ENCODE assay signal across 8 cellular contexts in genomic region chr10:75187961-75188426, GRCh38. TPM values are rescaled to one million over a fixed set of nuclear protein-coding genes. Genes with fewer than 3 reads are reported as not detected.
DNase-seq lines count a peak whose midpoint lies in the region; TF ChIP-seq lines count a peak whose summit lies in the region.

No MANE protein-coding gene starts in this region.

- no peaks in the 10 kb centered on the region for H3K9me2 ChIP-seq in Loucy (replicated peaks; ENCODE audit: low read depth, low read length)

- peak; percentile 30 for DNase-seq in SKM-1 treated with dmso at 0.1 percent for 144 hours (lab: John Stamatoyannopoulos, UW; ENCODE audit: unreplicated experiment)
- no peak for DNase-seq in SKM-1 (lab: John Stamatoyannopoulos, UW; ENCODE audit: unreplicated experiment)
- peak; percentile 60 for DNase-seq in WERI-Rb-1
- peak; percentile 75 for DNase-seq in mammary epithelial cell
- peak; percentile 77 for DNase-seq in islet precursor cell
- DNase-seq in stimulated activated CD4-positive, alpha-beta T cell treated with anti-CD3 and anti-CD28 coated beads, Interleukin-4, amount 100 ng/mL, for 48 hours (ENCODE audit: low read depth in 2 of 2), result peak; percentile 36 to 38
- DNase-seq in NCI-H446 treated with DMSO at 0.1 percent for 48 hours (lab: John Stamatoyannopoulos, UW), result no peak

- H3K27ac ChIP-seq in WERI-Rb-1, result no peak overlapping the region; the same call in 1 of the 2 replicates
- no peak overlapping the region for H3K27ac ChIP-seq in mammary epithelial cell (ENCODE audit: insufficient read depth, low read depth, low read length)

- BruUV-seq in mammary epithelial cell (replicated peaks; lab: Mats Ljungman, UMichigan), result no TSS peak

- 0 out of 2 replicates have a peak overlapping the region, but pooled peaks have one; percentile 37 for H2AFZ ChIP-seq in Loucy (ENCODE audit: low read length)
- peak overlapping the region; percentile 56 for H2AFZ ChIP-seq in mammary epithelial cell (ENCODE audit: low read depth, low read length)

- no peaks in the 10 kb centered on the region for H3K79me2 ChIP-seq in Loucy (ENCODE audit: insufficient read depth, low read length)
- no peaks in the 10 kb centered on the region for H3K79me2 ChIP-seq in mammary epithelial cell (ENCODE audit: insufficient read depth, low read length)

- no peaks in the 10 kb centered on the region for H3K36me3 ChIP-seq in Loucy (ENCODE audit: insufficient read depth, low read length)
- no peaks in the 10 kb centered on the region; the same call in 1 of the 2 replicates for H3K36me3 ChIP-seq in WERI-Rb-1
- H3K36me3 ChIP-seq in mammary epithelial cell (ENCODE audit: insufficient read depth, low read length), result no peaks in the 10 kb centered on the region

- in situ Hi-C loops in mammary epithelial cell (cut with MboI; ENCODE audit: low sequenced_read_pairs in 2 of 2), result loop anchor here (5.0 kb wide), 2 partner anchors 39 to 44 kb away; no protein-coding TSS in a partner anchor

- CTCF ChIA-PET in mammary epithelial cell (lab: Charles Lee; ENCODE audit: low non-redundant PET), result interaction anchor here (0.6 to 1.6 kb wide), 4 partner anchors 22 to 48 kb away, joined by 4 to 10 read pairs (median 6); partner anchors contain the start of genes COMTD1 and VDAC2

- H3K4me2 ChIP-seq in Loucy (ENCODE audit: low read depth, low read length, poor library complexity, severe bottlenecking) (no peak overlapping the region), mammary epithelial cell (ENCODE audit: insufficient read depth, low read depth, low read length) (peak overlapping the region; percentile 13)

- 45% methylated on average over 2 of the region's 3 CpGs for WGBS in mammary epithelial cell (ENCODE audit: low coverage, missing lambda C conversion rate)

- H3F3A ChIP-seq in Loucy (ENCODE audit: low read depth), result no peaks in the 10 kb centered on the region

- H3K9ac ChIP-seq in Loucy (ENCODE audit: low read depth, low read length, poor library complexity, severe bottlenecking), result no peak overlapping the region
- H3K9ac ChIP-seq in mammary epithelial cell (ENCODE audit: insufficient read depth, low read length), result no peak overlapping the region

- no peaks in the 10 kb centered on the region for H3K4me1 ChIP-seq in Loucy (ENCODE audit: insufficient read depth, low read length, poor library complexity, severe bottlenecking)
- peaks cover 13% of the 10 kb centered on the region for H3K4me1 ChIP-seq in mammary epithelial cell (ENCODE audit: insufficient read depth, low read length)

- H3K27me3 ChIP-seq in Loucy (ENCODE audit: insufficient read depth, low read length, poor library complexity, severe bottlenecking), result no peaks in the 10 kb centered on the region
- H3K27me3 ChIP-seq in WERI-Rb-1 (ENCODE audit: insufficient read depth, low read depth, severe bottlenecking), result no peaks in the 10 kb centered on the region
- H3K27me3 ChIP-seq in mammary epithelial cell (ENCODE audit: insufficient read depth, low read length), result no peaks in the 10 kb centered on the region

- H3K9me3 ChIP-seq in Loucy (ENCODE audit: insufficient read depth, low read depth, low read length) (no peaks in the 10 kb centered on the region), WERI-Rb-1 (ENCODE audit: severe bottlenecking) (no peaks in the 10 kb centered on the region), mammary epithelial cell (replicated peaks; ENCODE audit: insufficient read depth, low read length) (no peaks in the 10 kb centered on the region)

- dilution Hi-C loops in mammary epithelial cell (cut with HindIII; ENCODE audit: low sequenced_read_pairs), result no loop called here

- intact Hi-C loops in mammary epithelial cell (cut with micrococcal nuclease), result loop anchor here (1.0 to 5.0 kb wide), 4 partner anchors 20 to 76 kb away; partner anchors contain the start of gene SAMD8

- H4K20me1 ChIP-seq in Loucy (ENCODE audit: insufficient read depth, low read length, poor library complexity, severe bottlenecking), result no peaks in the 10 kb centered on the region
- no peaks in the 10 kb centered on the region for H4K20me1 ChIP-seq in mammary epithelial cell (ENCODE audit: insufficient read depth, low read length)

- H3K4me3 ChIP-seq in Loucy (ENCODE audit: low read length, poor library complexity, severe bottlenecking), result no peak overlapping the region
- no peak overlapping the region for H3K4me3 ChIP-seq in WERI-Rb-1 (ENCODE audit: low read depth, low read length)
- H3K4me3 ChIP-seq in mammary epithelial cell (replicated peaks in 1 of 3; ENCODE audit: insufficient read depth in 1 of 3, low read depth in 2 of 3, low read length in 3 of 3), result no peak overlapping the region

- TF ChIP-seq CTCF in Loucy (conservative IDR thresholded peaks at IDR 0.05; ENCODE audit: low read length) (peak; percentile 85), WERI-Rb-1 (IDR thresholded peaks at IDR 0.05; ENCODE audit: low read depth, low read length) (peak; percentile 83), mammary epithelial cell (conservative IDR thresholded peaks at IDR 0.05 in 1 of 2, IDR thresholded peaks at IDR 0.05 in 1 of 2; ENCODE audit: extremely low read depth in 1 of 2, insufficient read depth in 1 of 2, low read depth in 1 of 2, low read length in 2 of 2) (peak; percentile 83 to 92)

RNA-seq across cellular contexts. Expression of gene VDAC2, which starts 22.6 kb away (rescaled TPM):
- total RNA-seq in mammary epithelial cell, result 100 to 1,000 TPM; 230 to 262 TPM
- 150 TPM for polyA plus RNA-seq in mammary epithelial cell
- polyA minus RNA-seq in mammary epithelial cell, result 119 TPM

RNA-seq across cellular contexts. Expression of gene COMTD1, which starts 47.8 kb away (rescaled TPM):
- total RNA-seq in mammary epithelial cell, result 10 to 100 TPM; 20.0 to 26.3 TPM
- 20.5 TPM for polyA plus RNA-seq in mammary epithelial cell
- polyA minus RNA-seq in mammary epithelial cell, result 1.0 TPM

Comparison
In these comparisons a context has a peak if more than half of its experiments do, and no peak if none do; other contexts are left out.
1. DNase-seq: peak in SKM-1 treated with dmso at 0.1 percent for 144 hours (single experiment), WERI-Rb-1 (single experiment), mammary epithelial cell (single experiment), islet precursor cell (single experiment) and stimulated activated CD4-positive, alpha-beta T cell treated with anti-CD3 and anti-CD28 coated beads, Interleukin-4, amount 100 ng/mL, for 48 hours (2 of 2); none in SKM-1 (single experiment) and NCI-H446 treated with DMSO at 0.1 percent for 48 hours (single experiment).
2. Peak in every context shown above with its lines, with median percentiles within 50 percentile points of each other: CTCF ChIP-seq.